Comparison of ENCODE assay signal across 2 cellular contexts in genomic region chr19:3923912-3924311, GRCh38.
TF ChIP-seq lines count a peak whose summit lies in the region.

No MANE protein-coding gene starts in this region.

TF ChIP-seq in HepG2, 621 proteins besides CTCF, POLR2A, EP300 and RAD21:
- no peak for TF ChIP-seq NRL (CRISPR knock-in tag; IDR thresholded peaks at IDR 0.05; ENCODE audit: borderline replicate concordance)
- no peak for TF ChIP-seq ZNF10 (CRISPR knock-in tag; IDR thresholded peaks at IDR 0.05; ENCODE audit: borderline replicate concordance, low read depth)
- TF ChIP-seq YEATS4 (CRISPR knock-in tag; IDR thresholded peaks at IDR 0.05; ENCODE audit: borderline replicate concordance), result no peak
- 0 out of 2 replicates have a peak, but pooled peaks have one; percentile 10 for TF ChIP-seq NBN (conservative IDR thresholded peaks at IDR 0.05)
TF ChIP-seq in HepG2: peak in this region for 1.

TF ChIP-seq in H1, 55 proteins besides CTCF, POLR2A, EP300 and RAD21:
- TF ChIP-seq SRF (IDR thresholded peaks at IDR 0.05; ENCODE audit: low read depth, low read length), result no peak
- TF ChIP-seq SUZ12 (IDR thresholded peaks at IDR 0.05; ENCODE audit: low read length), result no peak
- TF ChIP-seq BCL11A (IDR thresholded peaks at IDR 0.05; ENCODE audit: low read depth in 2 of 2, low read length in 2 of 2), result no peak
